In genomic region chr10:71442859-71443570, GRCh38 we compare ENCODE assay signal across 37 cellular contexts. TPM values are rescaled to one million over a fixed set of nuclear protein-coding genes. Genes with fewer than 3 reads are reported as not detected.
"Had no signal": no experiment of that assay in that cellular context is flagged by ENCODE, and none has a peak within 500 bp of the region (broad histone marks: within the 10 kb centered on the region; RNA-seq: fewer than 3 reads in every experiment).

No MANE protein-coding gene starts in this region.

- H3K4me3 ChIP-seq: adrenal gland, body of pancreas, breast epithelium, cardiac muscle cell, colonic mucosa, esophagus squamous epithelium, gastroesophageal sphincter had no signal

- H3K36me3 Mint-ChIP-seq: activated CD4-positive, alpha-beta memory T cell treated with anti-CD3 and anti-CD28 coated beads for 36 hours; activated CD8-positive, alpha-beta memory T cell treated with anti-CD3 and anti-CD28 coated beads, Interleukin-2, amount 10 ng/mL, durations not matched to agents 7 days and 5 days; activated naive CD4-positive, alpha-beta T cell treated with anti-CD3 and anti-CD28 coated beads, Interleukin-2, amount 50 U/mL, for 24 hours; activated naive CD8-positive, alpha-beta T cell treated with anti-CD3 and anti-CD28 coated beads for 36 hours had no signal

- H3K27ac ChIP-seq: adrenal gland, body of pancreas, breast epithelium, cardiac muscle cell, colonic mucosa, epithelial cell of prostate, esophagus squamous epithelium, gastroesophageal sphincter, VCaP had no signal

- DNase-seq: activated B cell treated with CpG ODN at 0.5 μM for 24 hours; activated CD4-positive, alpha-beta memory T cell treated with anti-CD3 and anti-CD28 coated beads for 36 hours; activated CD4-positive, alpha-beta T cell treated with anti-CD3 and anti-CD28 coated beads for 36 hours; activated CD4-positive, alpha-beta T cell treated with anti-CD3 and anti-CD28 coated beads, Interleukin-2, amount 10 ng/mL, durations not matched to agents 24 days and 14 days; activated CD4-positive, CD25-positive, alpha-beta regulatory T cell treated with anti-CD3 and anti-CD28 coated beads, Interleukin-2, amount 50 U/mL, for 72 hours; activated CD8-positive, alpha-beta memory T cell treated with anti-CD3 and anti-CD28 coated beads, Interleukin-2, amount 10 ng/mL, durations not matched to agents 7 days and 5 days; activated CD8-positive, alpha-beta memory T cell treated with anti-CD3 and anti-CD28 coated beads, Interleukin-2, amount 50 U/mL, for 4 hours; activated CD8-positive, alpha-beta T cell treated with anti-CD3 and anti-CD28 coated beads, Interleukin-2, amount 10 ng/mL, durations not matched to agents 7 days and 5 days; activated effector memory CD4-positive, alpha-beta T cell treated with anti-CD3 and anti-CD28 coated beads, Interleukin-2, amount 50 U/mL, for 16 hours; activated naive CD4-positive, alpha-beta T cell treated with anti-CD3 and anti-CD28 coated beads for 36 hours; activated naive CD8-positive, alpha-beta T cell treated with anti-CD3 and anti-CD28 coated beads for 36 hours; activated naive CD8-positive, alpha-beta T cell treated with anti-CD3 and anti-CD28 coated beads, Interleukin-2, amount 50 U/mL, for 24 hours; activated T-cell treated with anti-CD3 and anti-CD28 coated beads, Interleukin-2, amount 50 U/mL, for 1 hour; activated T-cell treated with anti-CD3 and anti-CD28 coated beads, Interleukin-2, amount 50 U/mL, for 48 hours; adrenal gland; amygdala; aorta; body of pancreas; central memory CD4-positive, alpha-beta T cell; cerebellar nuclear complex; colonic mucosa; effector CD8-positive, alpha-beta T cell; esophagus squamous epithelium; foreskin melanocyte; T-helper 2 cell had no signal

- H3K4me1 Mint-ChIP-seq: activated B cell treated with CpG ODN at 0.5 μM for 24 hours; activated CD4-positive, alpha-beta T cell treated with anti-CD3 and anti-CD28 coated beads for 36 hours; activated CD4-positive, alpha-beta T cell treated with anti-CD3 and anti-CD28 coated beads, Interleukin-2, amount 10 ng/mL, durations not matched to agents 24 days and 14 days; activated CD8-positive, alpha-beta memory T cell treated with anti-CD3 and anti-CD28 coated beads, Interleukin-2, amount 10 ng/mL, durations not matched to agents 7 days and 5 days; activated naive CD4-positive, alpha-beta T cell treated with anti-CD3 and anti-CD28 coated beads, Interleukin-2, amount 50 U/mL, for 24 hours; activated naive CD8-positive, alpha-beta T cell treated with anti-CD3 and anti-CD28 coated beads for 36 hours; activated naive CD8-positive, alpha-beta T cell treated with anti-CD3 and anti-CD28 coated beads, Interleukin-2, amount 50 U/mL, for 24 hours had no signal

- H3K27ac Mint-ChIP-seq: activated B cell treated with CpG ODN at 0.5 μM for 24 hours; activated CD4-positive, alpha-beta memory T cell treated with anti-CD3 and anti-CD28 coated beads for 36 hours; activated CD4-positive, alpha-beta T cell treated with anti-CD3 and anti-CD28 coated beads for 36 hours; activated CD4-positive, alpha-beta T cell treated with anti-CD3 and anti-CD28 coated beads, Interleukin-2, amount 10 ng/mL, durations not matched to agents 24 days and 14 days; activated CD8-positive, alpha-beta memory T cell treated with anti-CD3 and anti-CD28 coated beads, Interleukin-2, amount 10 ng/mL, durations not matched to agents 7 days and 5 days; activated CD8-positive, alpha-beta T cell treated with anti-CD3 and anti-CD28 coated beads, Interleukin-2, amount 10 ng/mL, durations not matched to agents 7 days and 5 days; activated naive CD4-positive, alpha-beta T cell treated with anti-CD3 and anti-CD28 coated beads for 36 hours; activated naive CD4-positive, alpha-beta T cell treated with anti-CD3 and anti-CD28 coated beads, Interleukin-2, amount 50 U/mL, for 24 hours; activated naive CD8-positive, alpha-beta T cell treated with anti-CD3 and anti-CD28 coated beads for 36 hours; activated naive CD8-positive, alpha-beta T cell treated with anti-CD3 and anti-CD28 coated beads, Interleukin-2, amount 50 U/mL, for 24 hours; activated T-helper 1 cell treated with anti-CD3 and anti-CD28 coated beads, Interleukin-12 subunit alpha, Interleukin-12 subunit beta, Interleukin-2, Interleukin-4 antibody, amounts not matched to agents 30 ng/mL and 10 ng/mL and 1 ng/mL, durations not matched to agents 14 hours and 24 hours and 36 hours; activated T-helper 2 cell treated with anti-CD3 and anti-CD28 coated beads, Interferon-gamma antibody, Interleukin-2, Interleukin-4, amounts not matched to agents 10 μg/mL and 5 μg/mL and 100 μg/mL, durations not matched to agents 14 hours and 24 hours and 36 hours had no signal

- ATAC-seq: activated CD4-positive, alpha-beta T cell treated with anti-CD3 and anti-CD28 coated beads for 36 hours; activated CD8-positive, alpha-beta memory T cell treated with anti-CD3 and anti-CD28 coated beads, Interleukin-2, amount 10 ng/mL, durations not matched to agents 7 days and 5 days; activated CD8-positive, alpha-beta T cell treated with anti-CD3 and anti-CD28 coated beads, Interleukin-2, amount 10 ng/mL, durations not matched to agents 7 days and 5 days; activated naive CD8-positive, alpha-beta T cell treated with anti-CD3 and anti-CD28 coated beads, Interleukin-2, amount 50 U/mL, for 24 hours; body of pancreas; gastroesophageal sphincter had no signal

- H3K27me3 Mint-ChIP-seq: activated B cell treated with CpG ODN at 0.5 μM for 24 hours; activated CD4-positive, alpha-beta T cell treated with anti-CD3 and anti-CD28 coated beads for 36 hours; activated CD8-positive, alpha-beta memory T cell treated with anti-CD3 and anti-CD28 coated beads, Interleukin-2, amount 10 ng/mL, durations not matched to agents 7 days and 5 days; activated naive CD4-positive, alpha-beta T cell treated with anti-CD3 and anti-CD28 coated beads, Interleukin-2, amount 50 U/mL, for 24 hours; activated naive CD8-positive, alpha-beta T cell treated with anti-CD3 and anti-CD28 coated beads for 36 hours; activated naive CD8-positive, alpha-beta T cell treated with anti-CD3 and anti-CD28 coated beads, Interleukin-2, amount 50 U/mL, for 24 hours had no signal

- H3K36me3 ChIP-seq: adrenal gland, breast epithelium, cardiac muscle cell, colonic mucosa, esophagus squamous epithelium had no signal

- H3K9me3 ChIP-seq: adrenal gland, body of pancreas, breast epithelium, colonic mucosa, esophagus squamous epithelium, gastroesophageal sphincter had no signal

- H3K4me3 Mint-ChIP-seq: activated B cell treated with CpG ODN at 0.5 μM for 24 hours; activated CD4-positive, alpha-beta memory T cell treated with anti-CD3 and anti-CD28 coated beads for 36 hours; activated CD4-positive, alpha-beta T cell treated with anti-CD3 and anti-CD28 coated beads for 36 hours; activated CD4-positive, alpha-beta T cell treated with anti-CD3 and anti-CD28 coated beads, Interleukin-2, amount 10 ng/mL, durations not matched to agents 24 days and 14 days; activated CD8-positive, alpha-beta memory T cell treated with anti-CD3 and anti-CD28 coated beads, Interleukin-2, amount 10 ng/mL, durations not matched to agents 7 days and 5 days; activated CD8-positive, alpha-beta T cell treated with anti-CD3 and anti-CD28 coated beads, Interleukin-2, amount 10 ng/mL, durations not matched to agents 7 days and 5 days; activated naive CD4-positive, alpha-beta T cell treated with anti-CD3 and anti-CD28 coated beads for 36 hours; activated naive CD4-positive, alpha-beta T cell treated with anti-CD3 and anti-CD28 coated beads, Interleukin-2, amount 50 U/mL, for 24 hours; activated naive CD8-positive, alpha-beta T cell treated with anti-CD3 and anti-CD28 coated beads for 36 hours; activated naive CD8-positive, alpha-beta T cell treated with anti-CD3 and anti-CD28 coated beads, Interleukin-2, amount 50 U/mL, for 24 hours; activated T-helper 1 cell treated with anti-CD3 and anti-CD28 coated beads, Interleukin-12 subunit alpha, Interleukin-12 subunit beta, Interleukin-2, Interleukin-4 antibody, amounts not matched to agents 30 ng/mL and 10 ng/mL and 1 ng/mL, durations not matched to agents 14 hours and 24 hours and 36 hours had no signal

- FAIRE-seq: endometrium, endothelial cell of umbilical vein, TTC549 had no signal

- H3K9me3 Mint-ChIP-seq: activated B cell treated with CpG ODN at 0.5 μM for 24 hours; activated CD4-positive, alpha-beta memory T cell treated with anti-CD3 and anti-CD28 coated beads for 36 hours; activated CD4-positive, alpha-beta T cell treated with anti-CD3 and anti-CD28 coated beads, Interleukin-2, amount 10 ng/mL, durations not matched to agents 24 days and 14 days; activated naive CD4-positive, alpha-beta T cell treated with anti-CD3 and anti-CD28 coated beads for 36 hours; activated naive CD4-positive, alpha-beta T cell treated with anti-CD3 and anti-CD28 coated beads, Interleukin-2, amount 50 U/mL, for 24 hours; activated naive CD8-positive, alpha-beta T cell treated with anti-CD3 and anti-CD28 coated beads for 36 hours; activated naive CD8-positive, alpha-beta T cell treated with anti-CD3 and anti-CD28 coated beads, Interleukin-2, amount 50 U/mL, for 24 hours; activated T-helper 1 cell treated with anti-CD3 and anti-CD28 coated beads, Interleukin-12 subunit alpha, Interleukin-12 subunit beta, Interleukin-2, Interleukin-4 antibody, amounts not matched to agents 30 ng/mL and 10 ng/mL and 1 ng/mL, durations not matched to agents 14 hours and 24 hours and 36 hours; activated T-helper 2 cell treated with anti-CD3 and anti-CD28 coated beads, Interferon-gamma antibody, Interleukin-2, Interleukin-4, amounts not matched to agents 10 μg/mL and 5 μg/mL and 100 μg/mL, durations not matched to agents 14 hours and 24 hours and 36 hours had no signal

- H3K4me1 ChIP-seq: adrenal gland, body of pancreas, breast epithelium, colonic mucosa, esophagus squamous epithelium, gastroesophageal sphincter had no signal

- H3K27me3 ChIP-seq: adrenal gland, body of pancreas, breast epithelium, cardiac muscle cell, colonic mucosa, esophagus squamous epithelium, gastroesophageal sphincter had no signal

RNA-seq across cellular contexts. Expression of gene CDH23, which starts 46.3 kb away (rescaled TPM):
- total RNA-seq: endothelial cell of umbilical vein, glomerular endothelial cell had no signal
- polyA plus RNA-seq: endothelial cell of umbilical vein had no signal
